Comparison of ENCODE assay signal across 24 cellular contexts in the genomic region with DNA sequence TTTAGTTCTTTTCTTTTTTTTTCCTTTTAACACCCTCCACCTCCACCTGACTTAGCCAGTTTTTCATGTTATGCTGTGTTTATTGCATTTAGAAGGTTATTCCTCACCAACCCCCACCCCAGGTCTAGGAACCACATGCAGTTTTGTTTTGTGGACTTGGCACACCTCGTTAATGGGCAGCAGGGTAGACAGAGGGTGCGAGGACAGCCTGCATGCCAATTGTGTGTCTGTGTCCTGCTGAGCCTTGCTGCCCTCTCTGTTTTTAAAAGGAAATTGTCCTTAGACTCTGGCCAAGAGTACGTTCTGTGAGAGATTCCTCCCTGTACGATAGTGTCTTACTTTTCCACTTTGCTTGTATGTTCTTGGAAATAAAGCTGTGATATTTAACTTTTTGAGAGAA. TPM values are rescaled to one million over a fixed set of nuclear protein-coding genes. Genes with fewer than 3 reads are reported as not detected.
DNase-seq lines count a peak whose midpoint lies in the region; ATAC-seq and TF ChIP-seq lines count a peak whose summit lies in the region.
"Had no signal": no experiment of that assay in that cellular context is flagged by ENCODE, and none has a peak within 500 bp of the region (broad histone marks: within the 10 kb centered on the region; RNA-seq: fewer than 3 reads in every experiment).

No MANE protein-coding gene starts in this region.

- TF ChIP-seq CTCF in natural killer cell (IDR thresholded peaks at IDR 0.05) (no peak), upper lobe of left lung (IDR thresholded peaks at IDR 0.05) (no peak)

- WGBS in upper lobe of left lung, 2 donors = 66 to 70% methylated on average over 4 of the region's 4 CpGs

- no peaks in the 10 kb centered on the region for H3K27me3 ChIP-seq in upper lobe of left lung
- H3K27me3 ChIP-seq: adrenal gland; BLaER1 treated with 17β-estradiol and CSF1 and Interleukin-3, amounts not matched to agents 10 nM and 100 nM; vagina had no signal

- no peak overlapping the region for H3K4me3 Mint-ChIP-seq in natural killer cell treated with Interleukin-12 subunit alpha and Interleukin-12 subunit beta and Interleukin-15 and Interleukin-18, amount 100 ng/mL, for 72 hours
- no peak overlapping the region for H3K4me3 Mint-ChIP-seq in natural killer cell
- H3K4me3 Mint-ChIP-seq: dendritic cell treated with granulocyte-macrophage colony-stimulating factor and Interleukin-4, amounts not matched to agents 40 ng/mL and 50 ng/mL, for 4 days; memory B cell had no signal

- H3K9me3 ChIP-seq in upper lobe of left lung = no peaks in the 10 kb centered on the region
- H3K9me3 ChIP-seq: adrenal gland; BLaER1 treated with 17β-estradiol and CSF1 and Interleukin-3, amounts not matched to agents 10 nM and 100 nM; vagina had no signal

- H3K27ac Mint-ChIP-seq in natural killer cell treated with Interleukin-12 subunit alpha and Interleukin-12 subunit beta and Interleukin-15 and Interleukin-18, amount 100 ng/mL, for 72 hours = peak overlapping the region; percentile 47 to 96
- H3K27ac Mint-ChIP-seq in natural killer cell = peak overlapping the region in 1 of 2 donors; percentile 50
- H3K27ac Mint-ChIP-seq: dendritic cell treated with granulocyte-macrophage colony-stimulating factor and Interleukin-4, amounts not matched to agents 40 ng/mL and 50 ng/mL, for 4 days had no signal

- peaks cover 70 to 87% of the 10 kb centered on the region in 2 donors for H3K4me1 Mint-ChIP-seq in natural killer cell treated with Interleukin-12 subunit alpha and Interleukin-12 subunit beta and Interleukin-15 and Interleukin-18, amount 100 ng/mL, for 72 hours (ENCODE audit: low read depth in 2 of 2)
- H3K4me1 Mint-ChIP-seq in natural killer cell = peaks cover 94% of the 10 kb centered on the region in 2 donors

- H3K4me3 ChIP-seq in upper lobe of left lung = no peak overlapping the region
- H3K4me3 ChIP-seq: adrenal gland; BLaER1 treated with 17β-estradiol and CSF1 and Interleukin-3, amounts not matched to agents 10 nM and 100 nM; SK-N-MC; smooth muscle cell; vagina had no signal

- TF ChIP-seq EP300 in upper lobe of left lung (IDR thresholded peaks at IDR 0.05) = no peak

- DNase-seq in natural killer cell treated with Interleukin-12 subunit alpha and Interleukin-12 subunit beta and Interleukin-15 and Interleukin-18, amount 100 ng/mL, for 72 hours (ENCODE audit: low spot score) = no peak
- no peak for DNase-seq in natural killer cell
- peak; percentile 72 for DNase-seq in cerebellum (ENCODE audit: low spot score)
- no peak for DNase-seq in left lobe of liver (ENCODE audit: low spot score)
- no peak for DNase-seq in upper lobe of left lung
- no peak for DNase-seq in DMS153 (lab: John Stamatoyannopoulos, UW)
- DNase-seq in activated T-cell treated with anti-CD3 and anti-CD28 coated beads for 4 hours = no peak
- DNase-seq: activated CD4-positive, alpha-beta T cell treated with anti-CD3 and anti-CD28 coated beads for 4 hours; adrenal gland; kidney; MM.1S; NCI-H1417 treated with DMSO at 0.1 percent for 48 hours; NCI-H2107; NCI-H446; retina; stimulated activated CD4-positive, alpha-beta T cell treated with anti-CD3 and anti-CD28 coated beads, Interleukin-2, amount 100 ng/mL, for 24 hours had no signal

- TF ChIP-seq POLR2A in upper lobe of left lung (IDR thresholded peaks at IDR 0.05) = no peak

- peaks cover 0 to 35% (median 10%) of the 10 kb centered on the region in 4 donors for H3K36me3 ChIP-seq in upper lobe of left lung

- ATAC-seq in natural killer cell treated with Interleukin-12 subunit alpha and Interleukin-12 subunit beta and Interleukin-15 and Interleukin-18, amount 100 ng/mL, for 72 hours = no peak
- ATAC-seq in natural killer cell (no peak), left lobe of liver (peak; percentile 16), upper lobe of left lung (ENCODE audit: low FRiP score in 2 of 2) (no peak), HG03457 (IDR thresholded peaks at IDR 0.05; ENCODE audit: unreplicated experiment) (no peak)

- no peaks in the 10 kb centered on the region for H3K9me3 Mint-ChIP-seq in natural killer cell treated with Interleukin-12 subunit alpha and Interleukin-12 subunit beta and Interleukin-15 and Interleukin-18, amount 100 ng/mL, for 72 hours
- H3K9me3 Mint-ChIP-seq in natural killer cell = no peaks in the 10 kb centered on the region
- H3K9me3 Mint-ChIP-seq: dendritic cell treated with granulocyte-macrophage colony-stimulating factor and Interleukin-4, amounts not matched to agents 40 ng/mL and 50 ng/mL, for 4 days; memory B cell had no signal

- intact Hi-C loops in natural killer cell (cut with micrococcal nuclease) = no loop called here

- peaks cover 35% of the 10 kb centered on the region for H3K36me3 Mint-ChIP-seq in natural killer cell treated with Interleukin-12 subunit alpha and Interleukin-12 subunit beta and Interleukin-15 and Interleukin-18, amount 100 ng/mL, for 72 hours
- H3K36me3 Mint-ChIP-seq in natural killer cell = peaks cover 6% of the 10 kb centered on the region

- H3K27ac ChIP-seq in upper lobe of left lung = no peak overlapping the region
- H3K27ac ChIP-seq: adrenal gland; BLaER1 treated with 17β-estradiol and CSF1 and Interleukin-3, amounts not matched to agents 10 nM and 100 nM; RWPE1; SK-N-MC; vagina had no signal

- peaks cover 33 to 65% (median 43%) of the 10 kb centered on the region in 4 donors for H3K4me1 ChIP-seq in upper lobe of left lung

- H3K27me3 Mint-ChIP-seq in natural killer cell treated with Interleukin-12 subunit alpha and Interleukin-12 subunit beta and Interleukin-15 and Interleukin-18, amount 100 ng/mL, for 72 hours = no peaks in the 10 kb centered on the region
- H3K27me3 Mint-ChIP-seq in natural killer cell (ENCODE audit: low read depth in 2 of 2) = no peaks in the 10 kb centered on the region
- H3K27me3 Mint-ChIP-seq: dendritic cell treated with granulocyte-macrophage colony-stimulating factor and Interleukin-4, amounts not matched to agents 40 ng/mL and 50 ng/mL, for 4 days; memory B cell had no signal

RNA-seq across cellular contexts. Expression of a gene that starts 13.9 kb away (rescaled TPM):
- total RNA-seq in natural killer cell treated with Interleukin-12 subunit alpha and Interleukin-12 subunit beta and Interleukin-15 and Interleukin-18, amount 100 ng/mL, for 72 hours = 100 to 1,000 TPM; 141 to 195 TPM
- total RNA-seq in natural killer cell (100 to 1,000 TPM; 307 to 365 (median 313) TPM), cerebellum (88.2 TPM), left lobe of liver (149 TPM), upper lobe of left lung (100 to 1,000 TPM in 1 of 6 donors, 10 to 100 TPM in 5; 52.3 to 112 (median 92.5) TPM)
